Comparison of ENCODE assay signal across 1 cellular context in genomic region chr4:185651851-185652250, GRCh38.
TF ChIP-seq lines count a peak whose summit lies in the region.

No MANE protein-coding gene starts in this region.

TF ChIP-seq in WTC11, 78 proteins besides CTCF, POLR2A, EP300 and RAD21 (continued from another document):
- no peak for TF ChIP-seq ZNF532 (CRISPR knock-in tag; IDR thresholded peaks at IDR 0.05; ENCODE audit: borderline replicate concordance)
- TF ChIP-seq ZBTB21 (CRISPR knock-in tag; IDR thresholded peaks at IDR 0.05; ENCODE audit: borderline replicate concordance) = no peak
- TF ChIP-seq JAZF1 (CRISPR knock-in tag; IDR thresholded peaks at IDR 0.05) = no peak
- TF ChIP-seq TEAD4 (CRISPR knock-in tag; IDR thresholded peaks at IDR 0.05) = no peak
- TF ChIP-seq, protein P1, sequence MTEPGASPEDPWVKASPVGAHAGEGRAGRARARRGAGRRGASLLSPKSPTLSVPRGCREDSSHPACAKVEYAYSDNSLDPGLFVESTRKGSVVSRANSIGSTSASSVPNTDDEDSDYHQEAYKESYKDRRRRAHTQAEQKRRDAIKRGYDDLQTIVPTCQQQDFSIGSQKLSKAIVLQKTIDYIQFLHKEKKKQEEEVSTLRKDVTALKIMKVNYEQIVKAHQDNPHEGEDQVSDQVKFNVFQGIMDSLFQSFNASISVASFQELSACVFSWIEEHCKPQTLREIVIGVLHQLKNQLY (CRISPR knock-in tag; IDR thresholded peaks at IDR 0.05) = no peak
- TF ChIP-seq ARID4B (CRISPR knock-in tag; IDR thresholded peaks at IDR 0.05; ENCODE audit: borderline replicate concordance) = no peak
